ENCODE assay signal across 18 cellular contexts in genomic region chr3:194705761-194706160, GRCh38.
"Had no signal": no experiment of that assay in that cellular context is flagged by ENCODE, and none has a peak within 500 bp of the region (broad histone marks: within the 10 kb centered on the region; RNA-seq: fewer than 3 reads in every experiment).

No MANE protein-coding gene starts in this region.

- H3K9me3 Mint-ChIP-seq: activated CD4-positive, alpha-beta memory T cell treated with anti-CD3 and anti-CD28 coated beads, Interleukin-2, amount 10 ng/mL, durations not matched to agents 7 days and 5 days had no signal

- H3K36me3 ChIP-seq: lower lobe of right lung, pancreas, sigmoid colon, tibial nerve, vagina had no signal

- H3K9me3 ChIP-seq: lower lobe of right lung, pancreas, sigmoid colon, tibial nerve, vagina had no signal

- H3K4me3 Mint-ChIP-seq: activated B cell treated with CpG ODN at 0.5 μM for 24 hours; activated CD4-positive, alpha-beta memory T cell treated with anti-CD3 and anti-CD28 coated beads, Interleukin-2, amount 10 ng/mL, durations not matched to agents 7 days and 5 days; activated CD8-positive, alpha-beta memory T cell treated with anti-CD3 and anti-CD28 coated beads, Interleukin-2, amount 10 ng/mL, durations not matched to agents 7 days and 5 days; activated naive CD8-positive, alpha-beta T cell; dendritic cell treated with granulocyte-macrophage colony-stimulating factor and Interleukin-4, amounts not matched to agents 40 ng/mL and 50 ng/mL, for 4 days; mesothelial cell of epicardium; T-cell had no signal

- H3K27ac ChIP-seq: lower lobe of right lung, pancreas, sigmoid colon, tibial nerve, vagina had no signal

- H3K4me1 ChIP-seq: lower lobe of right lung, pancreas, sigmoid colon, tibial nerve, vagina had no signal

- DNase-seq: activated B cell treated with CpG ODN at 0.5 μM for 24 hours; activated CD4-positive, alpha-beta memory T cell treated with anti-CD3 and anti-CD28 coated beads, Interleukin-2, amount 10 ng/mL, durations not matched to agents 7 days and 5 days; activated CD4-positive, alpha-beta T cell treated with anti-CD3 and anti-CD28 coated beads for 4 hours; activated CD8-positive, alpha-beta memory T cell treated with anti-CD3 and anti-CD28 coated beads, Interleukin-2, amount 10 ng/mL, durations not matched to agents 7 days and 5 days; effector CD8-positive, alpha-beta T cell; lower lobe of right lung; pancreas; sigmoid colon; stimulated activated CD8-positive, alpha-beta memory T cell treated with anti-CD3 and anti-CD28 coated beads, Interleukin-4, amount 100 ng/mL, for 48 hours; stimulated activated naive CD8-positive, alpha-beta T cell treated with anti-CD3 and anti-CD28 coated beads, Interleukin-15, Interleukin-2, amounts not matched to agents 100 U/mL and 50 U/mL, for 24 hours; substantia nigra; T-cell; T-helper 9 cell had no signal

- H3K4me3 ChIP-seq: lower lobe of right lung, pancreas, sigmoid colon, tibial nerve, vagina had no signal

- H3K4me1 Mint-ChIP-seq: activated B cell treated with CpG ODN at 0.5 μM for 24 hours; activated CD4-positive, alpha-beta memory T cell treated with anti-CD3 and anti-CD28 coated beads, Interleukin-2, amount 10 ng/mL, durations not matched to agents 7 days and 5 days; activated CD8-positive, alpha-beta memory T cell treated with anti-CD3 and anti-CD28 coated beads, Interleukin-2, amount 10 ng/mL, durations not matched to agents 7 days and 5 days; T-cell had no signal

- ATAC-seq: activated CD8-positive, alpha-beta memory T cell treated with anti-CD3 and anti-CD28 coated beads, Interleukin-2, amount 10 ng/mL, durations not matched to agents 7 days and 5 days; lower lobe of right lung; pancreas; stimulated activated naive CD8-positive, alpha-beta T cell treated with anti-CD3 and anti-CD28 coated beads, Interleukin-15, Interleukin-2, amounts not matched to agents 100 U/mL and 50 U/mL, for 24 hours; T-cell had no signal

- H3K27ac Mint-ChIP-seq: activated B cell treated with CpG ODN at 0.5 μM for 24 hours; activated CD4-positive, alpha-beta memory T cell treated with anti-CD3 and anti-CD28 coated beads, Interleukin-2, amount 10 ng/mL, durations not matched to agents 7 days and 5 days; activated CD8-positive, alpha-beta memory T cell treated with anti-CD3 and anti-CD28 coated beads, Interleukin-2, amount 10 ng/mL, durations not matched to agents 7 days and 5 days; activated naive CD8-positive, alpha-beta T cell; dendritic cell treated with granulocyte-macrophage colony-stimulating factor and Interleukin-4, amounts not matched to agents 40 ng/mL and 50 ng/mL, for 4 days; mesothelial cell of epicardium; T-cell had no signal

- H3K27me3 ChIP-seq: pancreas, sigmoid colon, tibial nerve, vagina had no signal

- H3K27me3 Mint-ChIP-seq: activated naive CD8-positive, alpha-beta T cell had no signal

- H3K36me3 Mint-ChIP-seq: activated CD8-positive, alpha-beta memory T cell treated with anti-CD3 and anti-CD28 coated beads, Interleukin-2, amount 10 ng/mL, durations not matched to agents 7 days and 5 days; activated naive CD8-positive, alpha-beta T cell; mesothelial cell of epicardium; T-cell had no signal

- FAIRE-seq: pancreas had no signal
